Comparison of ENCODE assay signal across 15 cellular contexts in the genomic region with DNA sequence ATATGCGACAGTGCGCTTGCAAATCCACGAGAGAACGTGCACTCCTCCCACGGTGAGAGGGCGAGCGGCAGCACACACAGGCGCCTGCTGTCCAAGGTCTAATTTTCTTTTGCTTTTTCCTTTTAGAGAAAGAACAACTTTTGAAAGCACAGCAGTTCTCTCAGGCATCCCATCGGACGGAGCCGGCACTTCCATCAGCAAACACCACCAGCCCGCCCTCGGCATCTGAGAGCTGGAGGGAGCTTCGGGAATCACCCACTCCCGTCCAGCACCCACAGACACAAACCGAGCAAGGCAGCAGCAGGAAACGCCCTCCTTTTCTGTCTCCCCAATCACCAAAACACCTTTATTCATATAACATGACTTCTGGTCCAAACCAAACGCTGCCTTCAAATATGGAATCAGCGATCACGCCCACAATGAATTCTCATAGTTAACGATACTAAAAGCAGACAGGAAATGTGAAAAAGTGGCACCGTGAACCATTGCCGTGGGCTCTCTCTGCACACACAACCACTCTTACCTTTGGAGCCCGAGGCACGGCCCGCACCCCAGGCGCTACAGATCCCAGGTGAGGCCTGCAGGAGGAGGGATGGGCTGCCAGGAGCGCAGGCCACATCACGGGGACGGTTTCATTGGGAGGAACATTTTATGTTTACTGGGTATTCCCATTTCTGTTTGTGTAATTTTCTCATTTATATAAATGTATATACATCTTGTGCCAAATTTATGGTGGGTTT. TPM values are rescaled to one million over a fixed set of nuclear protein-coding genes. Genes with fewer than 3 reads are reported as not detected.
A peak's percentile ranks its signal among the peaks of the same experiment; 100 is the strongest.
DNase-seq lines count a peak whose midpoint lies in the region; ATAC-seq and TF ChIP-seq lines count a peak whose summit lies in the region.
"Had no signal": no experiment of that assay in that cellular context is flagged by ENCODE, and none has a peak within 500 bp of the region (broad histone marks: within the 10 kb centered on the region; RNA-seq: fewer than 3 reads in every experiment).

No MANE protein-coding gene starts in this region.

- H3K36me3 Mint-ChIP-seq in activated CD4-positive, alpha-beta T cell treated with anti-CD3 and anti-CD28 coated beads, Interleukin-2, amount 10 ng/mL, durations not matched to agents 24 days and 14 days (ENCODE audit: low read depth) = peaks cover 8% of the 10 kb centered on the region

- peaks cover 51% of the 10 kb centered on the region for H3K36me3 ChIP-seq in WERI-Rb-1
- H3K36me3 ChIP-seq: prostate gland had no signal

- H3K9me3 ChIP-seq in WERI-Rb-1 (ENCODE audit: severe bottlenecking) (no peaks in the 10 kb centered on the region), right cardiac atrium (ENCODE audit: control insufficient read depth, low read length) (no peaks in the 10 kb centered on the region)
- H3K9me3 ChIP-seq: prostate gland had no signal

- intact Hi-C loops in activated CD4-positive, alpha-beta T cell treated with anti-CD3 and anti-CD28 coated beads, Interleukin-2, amount 10 ng/mL, durations not matched to agents 24 days and 14 days (cut with micrococcal nuclease) = no loop called here
- intact Hi-C loops in right cardiac atrium (cut with DNase I) = no loop called here

- H3K9me3 Mint-ChIP-seq in activated CD4-positive, alpha-beta T cell treated with anti-CD3 and anti-CD28 coated beads, Interleukin-2, amount 10 ng/mL, durations not matched to agents 24 days and 14 days = no peaks in the 10 kb centered on the region
- H3K9me3 Mint-ChIP-seq: CD4-positive, CD25-positive, alpha-beta regulatory T cell had no signal

- H3K4me1 Mint-ChIP-seq in activated CD4-positive, alpha-beta T cell treated with anti-CD3 and anti-CD28 coated beads, Interleukin-2, amount 10 ng/mL, durations not matched to agents 24 days and 14 days = peaks cover 3% of the 10 kb centered on the region

- H3K27ac ChIP-seq in WERI-Rb-1 = no peak overlapping the region
- H3K27ac ChIP-seq in right cardiac atrium (ENCODE audit: low read length) = no peak overlapping the region
- H3K27ac ChIP-seq: brain microvascular endothelial cell, prostate gland had no signal

- WGBS in right cardiac atrium = 95% methylated on average over 30 of the region's 30 CpGs

- H3K27ac Mint-ChIP-seq in activated CD4-positive, alpha-beta T cell treated with anti-CD3 and anti-CD28 coated beads, Interleukin-2, amount 10 ng/mL, durations not matched to agents 24 days and 14 days = no peak overlapping the region

- TF ChIP-seq CTCF in WERI-Rb-1 (IDR thresholded peaks at IDR 0.05; ENCODE audit: low read depth, low read length) = no peak

- H3K27me3 Mint-ChIP-seq in activated CD4-positive, alpha-beta T cell treated with anti-CD3 and anti-CD28 coated beads, Interleukin-2, amount 10 ng/mL, durations not matched to agents 24 days and 14 days = no peaks in the 10 kb centered on the region
- H3K27me3 Mint-ChIP-seq: CD4-positive, CD25-positive, alpha-beta regulatory T cell had no signal

- H3K4me3 Mint-ChIP-seq in activated CD4-positive, alpha-beta T cell treated with anti-CD3 and anti-CD28 coated beads, Interleukin-2, amount 10 ng/mL, durations not matched to agents 24 days and 14 days = no peak overlapping the region
- H3K4me3 Mint-ChIP-seq: CD4-positive, CD25-positive, alpha-beta regulatory T cell had no signal

- ATAC-seq in right cardiac atrium (no peak), HG02981 (IDR thresholded peaks at IDR 0.05; ENCODE audit: unreplicated experiment) (no peak)

- H3K27me3 ChIP-seq in WERI-Rb-1 (ENCODE audit: insufficient read depth, low read depth, severe bottlenecking) (no peaks in the 10 kb centered on the region), right cardiac atrium (ENCODE audit: control insufficient read depth, insufficient read depth) (no peaks in the 10 kb centered on the region)
- H3K27me3 ChIP-seq: brain microvascular endothelial cell had no signal

- H3K4me1 ChIP-seq in right cardiac atrium (ENCODE audit: control insufficient read depth, insufficient read depth, low read length) = no peaks in the 10 kb centered on the region
- H3K4me1 ChIP-seq: prostate gland had no signal

- H3K4me3 ChIP-seq in WERI-Rb-1 (ENCODE audit: low read depth, low read length) = no peak overlapping the region
- H3K4me3 ChIP-seq in right cardiac atrium (ENCODE audit: low read length) = no peak overlapping the region
- H3K4me3 ChIP-seq: prostate gland had no signal

- peak; percentile 1 for DNase-seq in activated CD4-positive, alpha-beta T cell treated with anti-CD3 and anti-CD28 coated beads for 48 hours
- no peak for DNase-seq in activated CD4-positive, alpha-beta T cell treated with anti-CD3 and anti-CD28 coated beads, Interleukin-2, amount 10 ng/mL, durations not matched to agents 24 days and 14 days
- peak; percentile 4 for DNase-seq in WERI-Rb-1
- DNase-seq in right cardiac atrium = peak in 2 of 3 donors; percentile 22 to 23
- DNase-seq in putamen (ENCODE audit: low spot score) = peak; percentile 34
- DNase-seq in SIG-M5 treated with dmso at 0.1 percent for 504 hours (lab: John Stamatoyannopoulos, UW; ENCODE audit: unreplicated experiment) = no peak
- DNase-seq in DMS 273 (lab: John Stamatoyannopoulos, UW; ENCODE audit: unreplicated experiment) = no peak
- DNase-seq: activated T-cell treated with anti-CD3 and anti-CD28 coated beads for 4 hours; brain microvascular endothelial cell; CD4-positive, CD25-positive, alpha-beta regulatory T cell; foreskin melanocyte; NCI-H1694; NCI-H510A treated with DMSO at 0.1 percent for 48 hours had no signal

RNA-seq across cellular contexts. Expression of gene LPCAT1, which starts 14.2 kb away (rescaled TPM):
- 93.2 and 95.6 TPM in 2 replicates for total RNA-seq in activated CD4-positive, alpha-beta T cell treated with anti-CD3 and anti-CD28 coated beads, Interleukin-2, amount 10 ng/mL, durations not matched to agents 24 days and 14 days
- 10 to 100 TPM; 11.0 to 19.7 (median 15.5) TPM for total RNA-seq in right cardiac atrium
- 15.6 TPM for polyA plus RNA-seq in right cardiac atrium

Comparison
In these comparisons a context has a peak if more than half of its experiments do, and no peak if none do; other contexts are left out.
1. DNase-seq: peak in activated CD4-positive, alpha-beta T cell treated with anti-CD3 and anti-CD28 coated beads for 48 hours (single experiment), WERI-Rb-1 (single experiment), right cardiac atrium (2 of 3) and putamen (single experiment); none in activated CD4-positive, alpha-beta T cell treated with anti-CD3 and anti-CD28 coated beads, Interleukin-2, amount 10 ng/mL, durations not matched to agents 24 days and 14 days (single experiment), SIG-M5 treated with dmso at 0.1 percent for 504 hours (single experiment) and DMS 273 (single experiment).